Comparison of ENCODE assay signal across 25 cellular contexts in the genomic region with DNA sequence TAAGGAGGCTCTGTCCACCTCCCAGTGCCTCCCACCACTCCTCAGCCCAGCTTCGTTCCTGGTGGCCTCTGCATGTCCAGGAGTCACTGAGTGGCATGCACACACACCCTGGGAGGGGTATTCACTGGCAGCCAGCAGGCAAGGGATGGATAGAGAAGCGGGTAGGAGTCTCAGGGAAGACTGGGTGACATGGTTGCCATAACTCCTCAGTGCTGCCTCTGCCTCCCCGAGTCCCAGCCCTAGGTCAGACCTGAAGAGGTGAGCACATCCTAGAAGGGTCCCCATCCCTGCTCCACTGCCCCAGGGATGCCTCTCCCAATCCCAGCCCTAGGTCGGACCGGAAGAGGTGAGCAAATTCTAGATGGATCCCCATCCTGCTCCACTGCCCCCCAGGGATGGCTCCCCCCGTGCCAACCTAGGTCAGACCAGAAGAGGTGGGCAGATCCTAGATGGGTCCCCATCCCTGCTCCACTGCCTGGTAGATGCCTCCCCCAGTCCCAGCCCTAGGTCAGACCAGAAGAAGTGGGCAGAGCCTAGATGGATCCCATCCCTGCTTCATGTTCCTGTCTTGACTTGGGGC.
DNase-seq lines count a peak whose midpoint lies in the region; ATAC-seq and TF ChIP-seq lines count a peak whose summit lies in the region.
"Had no signal": no experiment of that assay in that cellular context is flagged by ENCODE, and none has a peak within 500 bp of the region (broad histone marks: within the 10 kb centered on the region; RNA-seq: fewer than 3 reads in every experiment).

No MANE protein-coding gene starts in this region.

- no peaks in the 10 kb centered on the region for H3K9me3 ChIP-seq in sigmoid colon
- H3K9me3 ChIP-seq: HAP-1, MG63 had no signal

- no peak for TF ChIP-seq EP300 in sigmoid colon (IDR thresholded peaks at IDR 0.05)

- no peak overlapping the region for H3K4me3 Mint-ChIP-seq in natural killer cell treated with Interleukin-12 subunit alpha and Interleukin-12 subunit beta and Interleukin-15 and Interleukin-18, amount 100 ng/mL, for 72 hours
- H3K4me3 Mint-ChIP-seq in natural killer cell, result no peak overlapping the region
- H3K4me3 Mint-ChIP-seq: CD8-positive, alpha-beta T cell; HFFc6 had no signal

- no peaks in the 10 kb centered on the region for H3K27me3 Mint-ChIP-seq in natural killer cell treated with Interleukin-12 subunit alpha and Interleukin-12 subunit beta and Interleukin-15 and Interleukin-18, amount 100 ng/mL, for 72 hours
- H3K27me3 Mint-ChIP-seq in natural killer cell (ENCODE audit: low read depth in 2 of 2), result peaks cover 0 to 16% of the 10 kb centered on the region in 2 donors

- no peaks in the 10 kb centered on the region for H3K36me3 Mint-ChIP-seq in natural killer cell treated with Interleukin-12 subunit alpha and Interleukin-12 subunit beta and Interleukin-15 and Interleukin-18, amount 100 ng/mL, for 72 hours
- no peaks in the 10 kb centered on the region for H3K36me3 Mint-ChIP-seq in natural killer cell
- H3K36me3 Mint-ChIP-seq: CD8-positive, alpha-beta T cell had no signal

- DNase-seq in natural killer cell treated with Interleukin-12 subunit alpha and Interleukin-12 subunit beta and Interleukin-15 and Interleukin-18, amount 100 ng/mL, for 72 hours (ENCODE audit: low spot score), result no peak
- DNase-seq in natural killer cell (no peak), sigmoid colon (peak; percentile 49), NCI-H226 (no peak), DMS79 (lab: John Stamatoyannopoulos, UW) (no peak)
- DNase-seq: C1 segment of cervical spinal cord; CD8-positive, alpha-beta T cell; EL; GDM1; GOT3; HFFc6; IMR-90; KG1; MG63; NCI-H2029; NCI-H446 treated with DMSO at 0.1 percent for 48 hours; NCI-H526; NCI-H82; SHP77 treated with DMSO at 0.1 percent for 48 hours had no signal

- H3K27me3 ChIP-seq in sigmoid colon, result no peaks in the 10 kb centered on the region
- H3K27me3 ChIP-seq: MG63 had no signal

- no peak overlapping the region for H3K27ac ChIP-seq in sigmoid colon
- H3K27ac ChIP-seq: RWPE1 had no signal

- no peaks in the 10 kb centered on the region for H3K9me3 Mint-ChIP-seq in natural killer cell treated with Interleukin-12 subunit alpha and Interleukin-12 subunit beta and Interleukin-15 and Interleukin-18, amount 100 ng/mL, for 72 hours
- H3K9me3 Mint-ChIP-seq in natural killer cell, result no peaks in the 10 kb centered on the region
- H3K9me3 Mint-ChIP-seq: CD8-positive, alpha-beta T cell; HFFc6 had no signal

- peak; percentile 26 to 42 for ATAC-seq in natural killer cell treated with Interleukin-12 subunit alpha and Interleukin-12 subunit beta and Interleukin-15 and Interleukin-18, amount 100 ng/mL, for 72 hours
- no peak for ATAC-seq in natural killer cell
- peak; percentile 20 for ATAC-seq in esophagus mucosa
- no peak for ATAC-seq in HG02840 (IDR thresholded peaks at IDR 0.05; ENCODE audit: low FRiP score, unreplicated experiment)
- ATAC-seq: CD8-positive, alpha-beta T cell; GM12878 had no signal

- no peak overlapping the region for H3K27ac Mint-ChIP-seq in natural killer cell treated with Interleukin-12 subunit alpha and Interleukin-12 subunit beta and Interleukin-15 and Interleukin-18, amount 100 ng/mL, for 72 hours
- no peak overlapping the region for H3K27ac Mint-ChIP-seq in natural killer cell
- H3K27ac Mint-ChIP-seq: CD8-positive, alpha-beta T cell; HFFc6 had no signal

- H3K4me1 ChIP-seq in sigmoid colon, result peaks cover 0 to 13% (median 9%) of the 10 kb centered on the region in 4 donors
- H3K4me1 ChIP-seq: Caco-2, HAP-1 had no signal

- no peaks in the 10 kb centered on the region for H3K36me3 ChIP-seq in sigmoid colon
- H3K36me3 ChIP-seq: HAP-1, MG63 had no signal

- intact Hi-C loops in natural killer cell (cut with micrococcal nuclease), result no loop called here
- intact Hi-C loops in sigmoid colon (cut with DNase I), result no loop called here

- 90 to 92% methylated on average over 6 of the region's 6 CpGs for WGBS in sigmoid colon, 2 donors

- no peak for TF ChIP-seq POLR2A in sigmoid colon (IDR thresholded peaks at IDR 0.05)

- no peak for TF ChIP-seq CTCF in natural killer cell (IDR thresholded peaks at IDR 0.05)
- TF ChIP-seq CTCF in sigmoid colon (IDR thresholded peaks at IDR 0.05), result no peak

- no peaks in the 10 kb centered on the region for H3K4me1 Mint-ChIP-seq in natural killer cell treated with Interleukin-12 subunit alpha and Interleukin-12 subunit beta and Interleukin-15 and Interleukin-18, amount 100 ng/mL, for 72 hours (ENCODE audit: low read depth in 2 of 2)
- H3K4me1 Mint-ChIP-seq in natural killer cell, result no peaks in the 10 kb centered on the region

- no peak overlapping the region for H3K4me3 ChIP-seq in sigmoid colon
- H3K4me3 ChIP-seq: GM12878, HAP-1, MG63 had no signal

Comparison
In these comparisons a context has a peak if more than half of its experiments do, and no peak if none do; other contexts are left out.
1. ATAC-seq: peak in natural killer cell treated with Interleukin-12 subunit alpha and Interleukin-12 subunit beta and Interleukin-15 and Interleukin-18, amount 100 ng/mL, for 72 hours (2 of 2) and esophagus mucosa (single experiment); none in natural killer cell (0 of 3) and HG02840 (single experiment).